19 cellular contexts compared by ENCODE assay signal in genomic region chr1:214400136-214400535, GRCh38.
"Had no signal": no experiment of that assay in that cellular context is flagged by ENCODE, and none has a peak within 500 bp of the region (broad histone marks: within the 10 kb centered on the region; RNA-seq: fewer than 3 reads in every experiment).

No MANE protein-coding gene starts in this region.

- H3K4me3 ChIP-seq: hepatocyte, left ventricle myocardium inferior, tibial artery, uterus had no signal

- H2AFZ ChIP-seq: hepatocyte had no signal

- H3K27me3 ChIP-seq: hepatocyte, tibial artery, uterus had no signal

- H3K36me3 ChIP-seq: uterus, WERI-Rb-1 had no signal

- DNase-seq: activated CD4-positive, alpha-beta memory T cell treated with anti-CD3 and anti-CD28 coated beads, Interleukin-2, amount 10 ng/mL, durations not matched to agents 7 days and 5 days; activated effector memory CD4-positive, alpha-beta T cell treated with anti-CD3 and anti-CD28 coated beads, Interleukin-2, amount 50 U/mL, for 16 hours; activated T-cell treated with anti-CD3 and anti-CD28 coated beads, Interleukin-2, amount 50 U/mL, for 24 hours; amygdala; left ventricle myocardium inferior; occipital lobe; right cardiac atrium; small intestine; stimulated activated CD4-positive, alpha-beta T cell treated with anti-CD3 and anti-CD28 coated beads, Interleukin-4, amount 100 ng/mL, for 24 hours; stimulated activated naive CD4-positive, alpha-beta T cell; T1000; tibial artery; uterus; WERI-Rb-1 had no signal

- H3K36me3 Mint-ChIP-seq: activated naive CD4-positive, alpha-beta T cell treated with anti-CD3 and anti-CD28 coated beads, Interleukin-2, amount 50 U/mL, for 24 hours; memory B cell had no signal

- H3K27me3 Mint-ChIP-seq: activated CD4-positive, alpha-beta memory T cell treated with anti-CD3 and anti-CD28 coated beads, Interleukin-2, amount 10 ng/mL, durations not matched to agents 7 days and 5 days; activated naive CD4-positive, alpha-beta T cell treated with anti-CD3 and anti-CD28 coated beads, Interleukin-2, amount 50 U/mL, for 24 hours; progenitor cell of endocrine pancreas had no signal

- H3K4me2 ChIP-seq: hepatocyte had no signal

- H3K9me3 Mint-ChIP-seq: activated naive CD4-positive, alpha-beta T cell treated with anti-CD3 and anti-CD28 coated beads, Interleukin-2, amount 50 U/mL, for 24 hours; activated T-cell treated with anti-CD3 and anti-CD28 coated beads, Interleukin-2, amount 50 U/mL, for 24 hours; memory B cell; nephron had no signal

- ATAC-seq: right cardiac atrium had no signal

- H3K4me3 Mint-ChIP-seq: activated CD4-positive, alpha-beta memory T cell treated with anti-CD3 and anti-CD28 coated beads, Interleukin-2, amount 10 ng/mL, durations not matched to agents 7 days and 5 days; activated naive CD4-positive, alpha-beta T cell treated with anti-CD3 and anti-CD28 coated beads, Interleukin-2, amount 50 U/mL, for 24 hours; activated T-cell treated with anti-CD3 and anti-CD28 coated beads, Interleukin-2, amount 50 U/mL, for 24 hours; memory B cell; nephron had no signal

- H3K4me1 Mint-ChIP-seq: memory B cell, nephron had no signal

- H3K4me1 ChIP-seq: tibial artery, uterus had no signal

- H3K27ac Mint-ChIP-seq: activated naive CD4-positive, alpha-beta T cell treated with anti-CD3 and anti-CD28 coated beads, Interleukin-2, amount 50 U/mL, for 24 hours; activated T-cell treated with anti-CD3 and anti-CD28 coated beads, Interleukin-2, amount 50 U/mL, for 24 hours; memory B cell; nephron; progenitor cell of endocrine pancreas had no signal

- H3K27ac ChIP-seq: hepatocyte, left ventricle myocardium inferior, tibial artery, uterus, WERI-Rb-1 had no signal

- H3K9me3 ChIP-seq: left ventricle myocardium inferior, tibial artery, uterus had no signal
